Comparison of ENCODE assay signal across 11 cellular contexts in genomic region chr4:186948361-186949291, GRCh38.
DNase-seq lines count a peak whose midpoint lies in the region; ATAC-seq and TF ChIP-seq lines count a peak whose summit lies in the region.
"Had no signal": no experiment of that assay in that cellular context is flagged by ENCODE, and none has a peak within 500 bp of the region (broad histone marks: within the 10 kb centered on the region; RNA-seq: fewer than 3 reads in every experiment).

No MANE protein-coding gene starts in this region.

- TF ChIP-seq CTCF in uterus (IDR thresholded peaks at IDR 0.05) (peak in 1 of 4 experiments; percentile 10), tibial nerve (IDR thresholded peaks at IDR 0.05) (peak in 2 of 5 experiments; percentile 13 to 21), GM10248 (IDR thresholded peaks at IDR 0.05; ENCODE audit: control extremely low read depth, extremely low read depth, low read depth, missing control alignments) (no peak)

- POLR2A ChIA-PET in GM10248 (lab: Yijun Ruan, JAX): no interaction called here

- ATAC-seq in GM18867 (IDR thresholded peaks at IDR 0.05; ENCODE audit: unreplicated experiment) (peak; percentile 35), GM18511 (IDR thresholded peaks at IDR 0.05; ENCODE audit: unreplicated experiment) (no peak)
- ATAC-seq: activated CD8-positive, alpha-beta T cell treated with anti-CD3 and anti-CD28 coated beads, Interleukin-2, amount 10 ng/mL, durations not matched to agents 7 days and 5 days; natural killer cell had no signal

- no peak for TF ChIP-seq POLR2A in uterus (IDR thresholded peaks at IDR 0.05)
- TF ChIP-seq POLR2A in tibial nerve (IDR thresholded peaks at IDR 0.05): no peak

- peak overlapping the region; percentile 40 for H3K27ac ChIP-seq in skeletal muscle tissue (ENCODE audit: low read depth, low read length)
- H3K27ac ChIP-seq in uterus: no peak overlapping the region
- no peak overlapping the region for H3K27ac ChIP-seq in tibial nerve

- H3K4me1 ChIP-seq in skeletal muscle tissue (ENCODE audit: control insufficient read depth in 3 of 3, insufficient read depth in 3 of 3, low read length in 3 of 3) (peaks cover 0 to 3% (median 0%) of the 10 kb centered on the region in 3 donors), uterus (no peaks in the 10 kb centered on the region), tibial nerve (no peaks in the 10 kb centered on the region)

- no peak overlapping the region for H3K9ac ChIP-seq in skeletal muscle tissue (ENCODE audit: low read depth in 1 of 3, low read length in 3 of 3)

- intact Hi-C loops in uterus (cut with DNase I; ENCODE audit: low total_unique reads): no loop called here

- peak overlapping the region in 1 of 3 donors; percentile 54 for H3K4me3 ChIP-seq in skeletal muscle tissue (ENCODE audit: low read length in 3 of 3)
- no peak overlapping the region for H3K4me3 ChIP-seq in uterus
- H3K4me3 ChIP-seq in tibial nerve: no peak overlapping the region

- 39 to 45% methylated on average over 16 of the region's 16 CpGs for WGBS in tibial nerve, 2 donors

- DNase-seq in RKO (ENCODE audit: low spot score) (peak; percentile 24), glomerular visceral epithelial cell (ENCODE audit: extremely low spot score) (peak; percentile 31), uterus (no peak), tibial nerve (ENCODE audit: low spot score in 2 of 2) (no peak), GM10248 (ENCODE audit: extremely low spot score) (no peak)
- DNase-seq: activated CD8-positive, alpha-beta T cell treated with anti-CD3 and anti-CD28 coated beads, Interleukin-2, amount 10 ng/mL, durations not matched to agents 7 days and 5 days; effector CD8-positive, alpha-beta T cell; natural killer cell had no signal

- CTCF ChIA-PET in GM10248 (lab: Yijun Ruan, JAX): no interaction called here

- TF ChIP-seq EP300 in tibial nerve (IDR thresholded peaks at IDR 0.05): no peak

- H3K27me3 ChIP-seq in skeletal muscle tissue (ENCODE audit: control insufficient read depth in 3 of 3, insufficient read depth in 3 of 3, low read length in 3 of 3) (no peaks in the 10 kb centered on the region), uterus (no peaks in the 10 kb centered on the region), tibial nerve (no peaks in the 10 kb centered on the region)

- H3K9me3 ChIP-seq in skeletal muscle tissue (ENCODE audit: control insufficient read depth in 3 of 3, low read length in 3 of 3): no peaks in the 10 kb centered on the region
- H3K9me3 ChIP-seq in uterus: no peaks in the 10 kb centered on the region
- no peaks in the 10 kb centered on the region for H3K9me3 ChIP-seq in tibial nerve

- H3K36me3 ChIP-seq in skeletal muscle tissue (ENCODE audit: control insufficient read depth in 3 of 3, insufficient read depth in 3 of 3, low read length in 3 of 3): no peaks in the 10 kb centered on the region
- no peaks in the 10 kb centered on the region for H3K36me3 ChIP-seq in uterus
- no peaks in the 10 kb centered on the region for H3K36me3 ChIP-seq in tibial nerve

Comparison
In these comparisons a context has a peak if more than half of its experiments do, and no peak if none do; other contexts are left out.
1. DNase-seq: peak in RKO (single experiment) and glomerular visceral epithelial cell (single experiment); none in uterus (0 of 2), tibial nerve (0 of 2) and GM10248 (single experiment).